Comparison of ENCODE assay signal across 8 cellular contexts in genomic region chr5:78504726-78505431, GRCh38.
DNase-seq lines count a peak whose midpoint lies in the region; ATAC-seq and TF ChIP-seq lines count a peak whose summit lies in the region.

No MANE protein-coding gene starts in this region.

- H3K9me3 Mint-ChIP-seq in activated CD4-positive, alpha-beta memory T cell treated with anti-CD3 and anti-CD28 coated beads for 36 hours, result no peaks in the 10 kb centered on the region

- peaks cover 8% of the 10 kb centered on the region; the same call in 1 of the 2 replicates for H3K4me1 ChIP-seq in Panc1 (ENCODE audit: control insufficient read depth, insufficient read depth, low read length)

- intact Hi-C loops in Panc1 (cut with micrococcal nuclease; ENCODE audit: unreplicated experiment), result no loop called here
- intact Hi-C loops in activated CD4-positive, alpha-beta memory T cell treated with anti-CD3 and anti-CD28 coated beads for 36 hours (cut with micrococcal nuclease), result no loop called here

- H3K4me3 Mint-ChIP-seq in activated CD4-positive, alpha-beta memory T cell treated with anti-CD3 and anti-CD28 coated beads for 36 hours, result no peak overlapping the region

- no peaks in the 10 kb centered on the region for H3K9me3 ChIP-seq in Panc1 (ENCODE audit: control insufficient read depth, insufficient read depth, low read depth, low read length)

- DNase-seq in H4 (ENCODE audit: low spot score) (peak; percentile 90), Panc1 (ENCODE audit: low read depth, low spot score) (no peak), fibroblast of the aortic adventitia (ENCODE audit: low read depth) (peak; percentile 100), occipital lobe (lab: John Stamatoyannopoulos, UW) (peak; percentile 89), GM19238 (ENCODE audit: insufficient read length, low spot score) (no peak)
- no peak for DNase-seq in activated CD4-positive, alpha-beta T cell treated with anti-CD3 and anti-CD28 coated beads for 1 hour
- DNase-seq in activated CD4-positive, alpha-beta memory T cell treated with anti-CD3 and anti-CD28 coated beads for 36 hours, result no peak

- no peaks in the 10 kb centered on the region for H3K36me3 ChIP-seq in Panc1 (ENCODE audit: control insufficient read depth, insufficient read depth, low read length)

- peaks cover 55% of the 10 kb centered on the region for H3K27me3 Mint-ChIP-seq in activated CD4-positive, alpha-beta memory T cell treated with anti-CD3 and anti-CD28 coated beads for 36 hours

- CTCF ChIA-PET in Panc1 (lab: Charles Lee), result no interaction called here
- CTCF ChIA-PET in activated CD4-positive, alpha-beta memory T cell treated with anti-CD3 and anti-CD28 coated beads for 36 hours (lab: Charles Lee), result no interaction called here

- no peaks in the 10 kb centered on the region for H3K36me3 Mint-ChIP-seq in activated CD4-positive, alpha-beta memory T cell treated with anti-CD3 and anti-CD28 coated beads for 36 hours

- BruUV-seq in Panc1 (replicated peaks; lab: Mats Ljungman, UMichigan), result no TSS peak

- no peak overlapping the region for H3K27ac Mint-ChIP-seq in activated CD4-positive, alpha-beta memory T cell treated with anti-CD3 and anti-CD28 coated beads for 36 hours

- H3K4me1 Mint-ChIP-seq in activated CD4-positive, alpha-beta memory T cell treated with anti-CD3 and anti-CD28 coated beads for 36 hours (ENCODE audit: low read depth), result peaks cover 7% of the 10 kb centered on the region

- TF ChIP-seq CTCF in Panc1 (IDR thresholded peaks at IDR 0.05) (no peak), fibroblast of the aortic adventitia (IDR thresholded peaks at IDR 0.05; ENCODE audit: insufficient read depth, low read length) (no peak)

- H3K27me3 ChIP-seq in Panc1 (ENCODE audit: control insufficient read depth, insufficient read depth, low read length), result no peaks in the 10 kb centered on the region

- in situ Hi-C loops in Panc1 (cut with HindIII; ENCODE audit: low pct_unique_long_range_greater_than_20kb, low sequenced_read_pairs), result no loop called here

- H3K27ac ChIP-seq in Panc1 (ENCODE audit: low read length), result no peak overlapping the region

- peak; percentile 87 for ATAC-seq in Panc1
- ATAC-seq in GM21529 (IDR thresholded peaks at IDR 0.05; ENCODE audit: unreplicated experiment), result no peak

- no peak overlapping the region for H3K4me3 ChIP-seq in Panc1 (ENCODE audit: low read depth in 2 of 2, low read length in 2 of 2)
- H3K4me3 ChIP-seq in fibroblast of the aortic adventitia (ENCODE audit: low read depth, low read length), result no peak overlapping the region

- POLR2A ChIA-PET in Panc1 (lab: Charles Lee), result interaction anchor here (0.6 kb wide), 1 partner anchor 18 kb away, joined by 3 read pairs; no protein-coding TSS in a partner anchor
- POLR2A ChIA-PET in activated CD4-positive, alpha-beta memory T cell treated with anti-CD3 and anti-CD28 coated beads for 36 hours (lab: Charles Lee), result no interaction called here

Comparison
In these comparisons a context has a peak if more than half of its experiments do, and no peak if none do; other contexts are left out.
1. DNase-seq: peak in H4 (single experiment), fibroblast of the aortic adventitia (single experiment) and occipital lobe (single experiment); none in Panc1 (single experiment), activated CD4-positive, alpha-beta T cell treated with anti-CD3 and anti-CD28 coated beads for 1 hour (single experiment), activated CD4-positive, alpha-beta memory T cell treated with anti-CD3 and anti-CD28 coated beads for 36 hours (single experiment) and GM19238 (single experiment).